In genomic region chr17:36948717-36949460, GRCh38 we compare ENCODE assay signal across 8 cellular contexts. TPM values are rescaled to one million over a fixed set of nuclear protein-coding genes. Genes with fewer than 3 reads are reported as not detected.
DNase-seq lines count a peak whose midpoint lies in the region; ATAC-seq and TF ChIP-seq lines count a peak whose summit lies in the region.

Gene AATF (plus strand): TSS chr17:36948954. CDS start chr17:36949126, 172 bp downstream.

- peak within 1 kb of the TSS; percentile 85 for H3K4me3 ChIP-seq in kidney epithelial cell (ENCODE audit: low read depth, low read length)

- H3K36me3 ChIP-seq in kidney epithelial cell (ENCODE audit: control insufficient read depth, insufficient read depth, low read length) = no peaks in the 10 kb centered on the region

- peak; percentile 96 for ATAC-seq in HG03439 (IDR thresholded peaks at IDR 0.05; ENCODE audit: unreplicated experiment)

- peaks cover 2% of the 10 kb centered on the region for H3K27me3 ChIP-seq in kidney epithelial cell (ENCODE audit: control insufficient read depth, insufficient read depth, low read length)

- no peak for TF ChIP-seq CTCF in kidney epithelial cell (IDR thresholded peaks at IDR 0.05; ENCODE audit: insufficient read depth, low read length, poor library complexity, severe bottlenecking)

- peak; percentile 99 for DNase-seq in Ammon's horn (ENCODE audit: low spot score)
- peak; percentile 97 for DNase-seq in GM19238 (ENCODE audit: insufficient read length, low spot score)
- DNase-seq in NCI-H510A (lab: John Stamatoyannopoulos, UW) = peak; percentile 95
- peak; percentile 94 for DNase-seq in activated CD4-positive, alpha-beta T cell treated with anti-CD3 and anti-CD28 coated beads for 1 hour
- DNase-seq in cerebellar nuclear complex (lab: John Stamatoyannopoulos, UW) = peak; percentile 77 to 87
- DNase-seq in kidney epithelial cell (ENCODE audit: low read depth) = no peak
- peak; percentile 97 for DNase-seq in stimulated activated CD4-positive, alpha-beta T cell treated with anti-CD3 and anti-CD28 coated beads, Interleukin-15, amount 100 ng/mL, for 24 hours

RNA-seq across cellular contexts. Expression of gene AATF, which starts in this region (rescaled TPM):
- total RNA-seq in kidney epithelial cell = 43.4 and 54.5 TPM in 2 replicates
